11 cellular contexts compared by ENCODE assay signal in genomic region chr21:45137612-45137937, GRCh38.
DNase-seq lines count a peak whose midpoint lies in the region; ATAC-seq and TF ChIP-seq lines count a peak whose summit lies in the region.
"Had no signal": no experiment of that assay in that cellular context is flagged by ENCODE, and none has a peak within 500 bp of the region (broad histone marks: within the 10 kb centered on the region; RNA-seq: fewer than 3 reads in every experiment).

No MANE protein-coding gene starts in this region.

- ATAC-seq in GM21390 (IDR thresholded peaks at IDR 0.05; ENCODE audit: unreplicated experiment) (no peak), GM19324 (IDR thresholded peaks at IDR 0.05; ENCODE audit: low FRiP score, unreplicated experiment) (no peak)

- DNase-seq in GM13977 (ENCODE audit: low spot score): no peak
- no peak for DNase-seq in WERI-Rb-1
- DNase-seq in coronary artery (ENCODE audit: low spot score): peak; percentile 59
- no peak for DNase-seq in osteocyte (ENCODE audit: extremely low spot score, unreplicated experiment)
- no peak for DNase-seq in T1000 (lab: John Stamatoyannopoulos, UW)
- DNase-seq in hypothalamus (lab: John Stamatoyannopoulos, UW): no peak
- DNase-seq: NCI-H1048 had no signal

- H3K27me3 Mint-ChIP-seq in osteocyte (ENCODE audit: unreplicated experiment): no peaks in the 10 kb centered on the region

- no peak overlapping the region for H3K4me3 Mint-ChIP-seq in osteocyte (ENCODE audit: unreplicated experiment)
- H3K4me3 Mint-ChIP-seq: CD8-positive, alpha-beta T cell had no signal

- peaks cover 16% of the 10 kb centered on the region for H3K36me3 ChIP-seq in WERI-Rb-1

- no peak overlapping the region for H3K4me3 ChIP-seq in WERI-Rb-1 (ENCODE audit: low read depth, low read length)
- no peak overlapping the region for H3K4me3 ChIP-seq in coronary artery

- H3K9me3 Mint-ChIP-seq in osteocyte (ENCODE audit: unreplicated experiment): no peaks in the 10 kb centered on the region
- H3K9me3 Mint-ChIP-seq: CD8-positive, alpha-beta T cell had no signal

- H3K9me3 ChIP-seq in WERI-Rb-1 (ENCODE audit: severe bottlenecking): no peaks in the 10 kb centered on the region

- H3K27ac ChIP-seq in WERI-Rb-1: no peak overlapping the region
- H3K27ac ChIP-seq in coronary artery: peak overlapping the region in 1 of 2 donors; percentile 46
- H3K27ac ChIP-seq: HL-60 had no signal

- H3K4me1 Mint-ChIP-seq in osteocyte (ENCODE audit: unreplicated experiment): peaks cover 66% of the 10 kb centered on the region

- H3K36me3 Mint-ChIP-seq in osteocyte (ENCODE audit: unreplicated experiment): peaks cover 11% of the 10 kb centered on the region

- TF ChIP-seq CTCF in GM13977 (IDR thresholded peaks at IDR 0.05; ENCODE audit: extremely low read depth, insufficient read depth, missing control alignments) (peak; percentile 1), WERI-Rb-1 (IDR thresholded peaks at IDR 0.05; ENCODE audit: low read depth, low read length) (0 out of 2 replicates have a peak, but pooled peaks have one; percentile 3), coronary artery (IDR thresholded peaks at IDR 0.05) (no peak), osteocyte (IDR thresholded peaks at IDR 0.05) (no peak)

- H3K27ac Mint-ChIP-seq in osteocyte (ENCODE audit: unreplicated experiment): peak overlapping the region; percentile 61
- H3K27ac Mint-ChIP-seq: CD8-positive, alpha-beta T cell had no signal

- no peaks in the 10 kb centered on the region for H3K27me3 ChIP-seq in WERI-Rb-1 (ENCODE audit: insufficient read depth, low read depth, severe bottlenecking)

- in situ Hi-C loops in GM13977 (cut with MboI; ENCODE audit: low pct_unique_long_range_greater_than_20kb, low sequenced_read_pairs, unreplicated experiment): loop anchor here (5.0 to 25.0 kb wide), 2 partner anchors 190 to 700 kb away; no protein-coding TSS in a partner anchor

Comparison
In these comparisons a context has a peak if more than half of its experiments do, and no peak if none do; other contexts are left out.
1. CTCF ChIP-seq: peak in GM13977 (single experiment) and WERI-Rb-1 (single experiment); none in coronary artery (single experiment) and osteocyte (single experiment).